1 cellular context compared by ENCODE assay signal in the genomic region with DNA sequence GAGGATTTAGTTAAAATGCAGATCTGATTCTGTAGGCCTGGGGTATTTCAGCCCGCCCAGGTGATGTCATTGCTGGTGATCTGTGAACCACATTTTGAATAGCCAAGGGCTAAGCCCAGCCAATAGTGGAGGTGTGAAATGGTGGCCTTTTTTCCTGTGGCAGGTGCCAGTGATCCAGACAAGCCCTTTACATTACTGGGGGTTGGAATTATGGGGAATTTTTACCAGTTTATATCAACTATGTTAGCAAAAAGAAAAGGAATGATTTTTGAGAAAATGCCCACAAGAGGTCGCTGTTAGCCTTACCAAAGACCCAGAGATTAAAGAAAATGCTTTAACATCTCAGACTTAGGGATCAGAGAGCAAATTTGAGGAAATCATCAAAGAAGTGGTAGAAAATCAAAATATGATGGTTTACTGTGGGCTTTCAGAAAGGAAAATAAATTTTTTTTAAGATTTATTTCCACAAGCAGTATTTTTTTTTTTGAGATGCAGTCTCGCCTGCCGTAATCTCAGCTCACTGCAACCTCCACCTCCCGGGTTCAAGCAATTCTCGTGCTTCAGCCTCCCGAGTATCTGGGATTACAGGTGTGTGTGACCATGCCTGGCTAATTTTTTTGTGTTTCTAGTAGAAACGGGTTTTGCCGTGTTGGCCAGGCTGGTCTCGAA.
TF ChIP-seq lines count a peak whose summit lies in the region.

No MANE protein-coding gene starts in this region.

TF ChIP-seq in endothelial cell of umbilical vein, 7 proteins besides CTCF, POLR2A, EP300 and RAD21:
- TF ChIP-seq EZH2 (IDR thresholded peaks at IDR 0.05; ENCODE audit: borderline replicate concordance, low read depth, low read length, severe bottlenecking) (no peak), POLR2AphosphoS5 (IDR thresholded peaks at IDR 0.05; ENCODE audit: insufficient read depth, low read depth, low read length) (no peak), MAX (IDR thresholded peaks at IDR 0.05; ENCODE audit: insufficient read depth, insufficient read length) (no peak), FOS (IDR thresholded peaks at IDR 0.05; ENCODE audit: borderline replicate concordance, insufficient read depth, low read length) (no peak), GATA2 (IDR thresholded peaks at IDR 0.05; ENCODE audit: insufficient read depth, insufficient read length, low read depth, low read length) (no peak), MYC (IDR thresholded peaks at IDR 0.05; ENCODE audit: low read depth, low read length) (no peak), JUN (IDR thresholded peaks at IDR 0.05; ENCODE audit: borderline replicate concordance, insufficient read depth, insufficient read length, low read depth) (no peak)
